ENCODE assay signal across 1 cellular context in the genomic region with DNA sequence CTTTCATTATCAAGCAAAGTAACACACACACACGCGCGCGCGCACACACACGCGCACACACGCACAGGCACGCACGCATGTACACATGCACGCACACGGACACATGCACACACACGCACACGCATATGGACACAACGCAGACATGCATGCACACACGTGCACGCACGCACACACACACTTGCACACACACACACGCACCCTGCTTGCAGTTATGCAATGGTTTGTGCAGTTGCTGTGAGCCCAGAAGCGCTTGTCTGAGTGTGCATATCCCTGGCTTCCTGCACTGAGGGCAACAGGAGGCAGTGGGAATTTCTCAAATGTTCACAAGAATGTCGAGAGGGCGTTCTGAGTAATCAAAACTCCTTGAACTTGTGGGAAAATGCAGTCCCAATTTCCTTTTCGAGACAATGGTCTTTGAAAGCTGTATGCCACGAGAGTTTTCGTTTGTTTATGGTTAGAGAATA.
TF ChIP-seq lines count a peak whose summit lies in the region.

No MANE protein-coding gene starts in this region.

TF ChIP-seq in endothelial cell of umbilical vein, 7 proteins besides CTCF, POLR2A, EP300 and RAD21:
- TF ChIP-seq EZH2 (IDR thresholded peaks at IDR 0.05; ENCODE audit: borderline replicate concordance, low read depth, low read length, severe bottlenecking) (no peak), GATA2 (IDR thresholded peaks at IDR 0.05; ENCODE audit: insufficient read depth, insufficient read length, low read depth, low read length) (no peak), FOS (IDR thresholded peaks at IDR 0.05; ENCODE audit: borderline replicate concordance, insufficient read depth, low read length) (no peak), POLR2AphosphoS5 (IDR thresholded peaks at IDR 0.05; ENCODE audit: insufficient read depth, low read depth, low read length) (no peak), JUN (IDR thresholded peaks at IDR 0.05; ENCODE audit: borderline replicate concordance, insufficient read depth, insufficient read length, low read depth) (peak; percentile 31), MYC (IDR thresholded peaks at IDR 0.05; ENCODE audit: low read depth, low read length) (no peak)
- TF ChIP-seq, protein P1, sequence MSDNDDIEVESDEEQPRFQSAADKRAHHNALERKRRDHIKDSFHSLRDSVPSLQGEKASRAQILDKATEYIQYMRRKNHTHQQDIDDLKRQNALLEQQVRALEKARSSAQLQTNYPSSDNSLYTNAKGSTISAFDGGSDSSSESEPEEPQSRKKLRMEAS (IDR thresholded peaks at IDR 0.05; ENCODE audit: insufficient read depth, insufficient read length): peak; percentile 30
